19 cellular contexts compared by ENCODE assay signal in genomic region chr6:11976489-11976888, GRCh38. TPM values are rescaled to one million over a fixed set of nuclear protein-coding genes. Genes with fewer than 3 reads are reported as not detected.
DNase-seq lines count a peak whose midpoint lies in the region; ATAC-seq, FAIRE-seq and TF ChIP-seq lines count a peak whose summit lies in the region.
"Had no signal": no experiment of that assay in that cellular context is flagged by ENCODE, and none has a peak within 500 bp of the region (broad histone marks: within the 10 kb centered on the region; RNA-seq: fewer than 3 reads in every experiment).

No MANE protein-coding gene starts in this region.

- no peaks in the 10 kb centered on the region for H3K27me3 ChIP-seq in Loucy (ENCODE audit: insufficient read depth, low read length, poor library complexity, severe bottlenecking)
- no peaks in the 10 kb centered on the region for H3K27me3 ChIP-seq in K562 (ENCODE audit: control insufficient read depth in 2 of 2, insufficient read depth in 2 of 2, low read length in 2 of 2)
- H3K27me3 ChIP-seq in smooth muscle cell (ENCODE audit: low read depth): no peaks in the 10 kb centered on the region
- H3K27me3 ChIP-seq: dorsolateral prefrontal cortex had no signal

- H3K4me3 ChIP-seq in Loucy (ENCODE audit: low read length, poor library complexity, severe bottlenecking): no peak overlapping the region
- no peak overlapping the region for H3K4me3 ChIP-seq in K562
- no peak overlapping the region for H3K4me3 ChIP-seq in smooth muscle cell
- H3K4me3 ChIP-seq: dorsolateral prefrontal cortex had no signal

- H2AFZ ChIP-seq in Loucy (ENCODE audit: low read length) (peak overlapping the region; percentile 77), K562 (ENCODE audit: low read depth, low read length) (peak overlapping the region; percentile 77), smooth muscle cell (ENCODE audit: low read depth) (peak overlapping the region; percentile 31)

- WGBS in K562 (ENCODE audit: insufficient coverage, low coverage, missing lambda C conversion rate): 20% methylated on average over 1 of the region's 1 CpG
- WGBS in smooth muscle cell (ENCODE audit: low lambda C conversion rate): 100% methylated on average over 1 of the region's 1 CpG

- H3K79me2 ChIP-seq in Loucy (ENCODE audit: insufficient read depth, low read length) (no peaks in the 10 kb centered on the region), K562 (ENCODE audit: control insufficient read depth, insufficient read depth, low read length) (no peaks in the 10 kb centered on the region), smooth muscle cell (ENCODE audit: low read depth) (no peaks in the 10 kb centered on the region)

- peak; percentile 43 for ATAC-seq in K562
- ATAC-seq in HG03159 (IDR thresholded peaks at IDR 0.05; ENCODE audit: unreplicated experiment): no peak
- ATAC-seq: left cardiac atrium had no signal

- no peak for TF ChIP-seq RAD21 in K562 (CRISPR knock-in tag; conservative IDR thresholded peaks at IDR 0.05 in 1 of 2, IDR thresholded peaks at IDR 0.05 in 1 of 2)

- intact Hi-C loops in K562 (cut with micrococcal nuclease): loop anchor here (5.0 kb wide), 1 partner anchor 44 kb away; no protein-coding TSS in a partner anchor

- TF ChIP-seq CTCF in Loucy (conservative IDR thresholded peaks at IDR 0.05; ENCODE audit: low read length) (no peak), K562 (IDR thresholded peaks at IDR 0.05 in 2 of 3, conservative IDR thresholded peaks at IDR 0.05 in 1 of 3; ENCODE audit: insufficient read depth in 2 of 3, low read depth in 1 of 3, low read length in 3 of 3) (no peak), smooth muscle cell (IDR thresholded peaks at IDR 0.05; ENCODE audit: borderline replicate concordance, insufficient read depth, poor library complexity, severe bottlenecking) (no peak)

- no peak for FAIRE-seq in GM12891 (lab: Jason Lieb, UNC)
- no peak for FAIRE-seq in K562 (lab: Jason Lieb, UNC)
- FAIRE-seq: endothelial cell of umbilical vein, HTR-8/SVneo, small intestine had no signal

- no peak overlapping the region for H3K9ac ChIP-seq in Loucy (ENCODE audit: low read depth, low read length, poor library complexity, severe bottlenecking)
- H3K9ac ChIP-seq in K562 (ENCODE audit: insufficient read depth in 1 of 2, low read depth in 2 of 2, low read length in 2 of 2): no peak overlapping the region
- no peak overlapping the region for H3K9ac ChIP-seq in smooth muscle cell (ENCODE audit: low read depth)
- H3K9ac ChIP-seq: KMS-11 had no signal

- TF ChIP-seq POLR2A in GM12891 (IDR thresholded peaks at IDR 0.05; ENCODE audit: low read depth, low read length): no peak
- no peak for TF ChIP-seq POLR2A in K562 (conservative IDR thresholded peaks at IDR 0.05)

- H3K4me1 ChIP-seq in Loucy (ENCODE audit: insufficient read depth, low read length, poor library complexity, severe bottlenecking): peaks cover 29% of the 10 kb centered on the region
- H3K4me1 ChIP-seq in K562 (replicated peaks in 1 of 2; ENCODE audit: control insufficient read depth in 2 of 2, insufficient read depth in 2 of 2, low read length in 2 of 2): peaks cover 3 to 22% of the 10 kb centered on the region in 2 experiments; a peak in 4 of 5 replicates
- no peaks in the 10 kb centered on the region for H3K4me1 ChIP-seq in smooth muscle cell (ENCODE audit: low read depth)

- POLR2A ChIA-PET in K562 (lab: Yijun Ruan, JAX): interaction anchor here (0.5 to 1.2 kb wide), 2 partner anchors 26 to 128 kb away, joined by 3 read pairs; no protein-coding TSS in a partner anchor

- in situ Hi-C loops in K562 (cut with MboI): no loop called here

- no peaks in the 10 kb centered on the region for H3K9me3 ChIP-seq in Loucy (ENCODE audit: insufficient read depth, low read depth, low read length)
- H3K9me3 ChIP-seq in K562 (replicated peaks; ENCODE audit: control insufficient read depth, insufficient read depth, low read depth, low read length): peaks cover 3% of the 10 kb centered on the region; the same call in 1 of the 2 replicates
- no peaks in the 10 kb centered on the region for H3K9me3 ChIP-seq in smooth muscle cell (replicated peaks; ENCODE audit: low read depth)

- H3K4me2 ChIP-seq in Loucy (ENCODE audit: low read depth, low read length, poor library complexity, severe bottlenecking): no peak overlapping the region
- no peak overlapping the region for H3K4me2 ChIP-seq in K562 (ENCODE audit: insufficient read depth, low read length)
- H3K4me2 ChIP-seq in smooth muscle cell: no peak overlapping the region
- H3K4me2 ChIP-seq: KMS-11 had no signal

- H3K36me3 ChIP-seq in Loucy (ENCODE audit: insufficient read depth, low read length) (no peaks in the 10 kb centered on the region), K562 (ENCODE audit: control insufficient read depth, insufficient read depth, low read length) (no peaks in the 10 kb centered on the region), smooth muscle cell (ENCODE audit: low read depth) (no peaks in the 10 kb centered on the region)

- TF ChIP-seq EP300 in K562 (IDR thresholded peaks at IDR 0.05; ENCODE audit: low read length): no peak

- H3K27ac ChIP-seq in K562 (ENCODE audit: extremely low read depth, low read depth, low read length) (peak overlapping the region; percentile 7; the same call in 1 of the 3 replicates), smooth muscle cell (ENCODE audit: low read depth) (no peak overlapping the region)
- H3K27ac ChIP-seq: dorsolateral prefrontal cortex, KMS-11 had no signal

- DNase-seq in GM12891 (ENCODE audit: insufficient read length, low spot score): no peak
- DNase-seq in K562 (ENCODE audit: extremely low read depth in 1 of 4, low spot score in 3 of 4): no peak
- DNase-seq in smooth muscle cell (lab: John Stamatoyannopoulos, UW; ENCODE audit: unreplicated experiment): no peak
- DNase-seq in nucleus accumbens (lab: John Stamatoyannopoulos, UW): no peak
- no peak for DNase-seq in effector CD8-positive, alpha-beta T cell (lab: John Stamatoyannopoulos, UW)
- DNase-seq: CD8-positive, alpha-beta memory T cell; dorsolateral prefrontal cortex; left cardiac atrium; NCI-H1694 treated with DMSO at 0.1 percent for 48 hours; NCI-H526 treated with DMSO at 0.1 percent for 48 hours; retina; small intestine; stimulated activated naive CD4-positive, alpha-beta T cell; T-helper 1 cell had no signal

- H3K9me1 ChIP-seq in K562 (ENCODE audit: control insufficient read depth, insufficient read depth, low read length): no peaks in the 10 kb centered on the region

- no peaks in the 10 kb centered on the region for H4K20me1 ChIP-seq in Loucy (ENCODE audit: insufficient read depth, low read length, poor library complexity, severe bottlenecking)
- H4K20me1 ChIP-seq in K562 (replicated peaks; ENCODE audit: control insufficient read depth, insufficient read depth, low read length): no peaks in the 10 kb centered on the region
- no peaks in the 10 kb centered on the region for H4K20me1 ChIP-seq in smooth muscle cell (ENCODE audit: low read depth)

- H3F3A ChIP-seq in Loucy (ENCODE audit: low read depth): no peaks in the 10 kb centered on the region; the same call in 1 of the 2 replicates
- H3F3A ChIP-seq in smooth muscle cell (ENCODE audit: low read depth): no peaks in the 10 kb centered on the region

- CTCF ChIA-PET in K562 (lab: Yijun Ruan, JAX; ENCODE audit: low intra/inter-chr PET ratio): no interaction called here

- no TSS peak for BruUV-seq in K562 (replicated peaks; lab: Mats Ljungman, UMichigan)

- no peaks in the 10 kb centered on the region for H3K9me2 ChIP-seq in Loucy (replicated peaks; ENCODE audit: low read depth, low read length)

TF ChIP-seq in GM12891, 5 proteins besides CTCF, POLR2A, EP300 and RAD21:
- TF ChIP-seq SPI1 (IDR thresholded peaks at IDR 0.05; ENCODE audit: low read depth, low read length) (peak; percentile 47; the same call in 1 of the 2 replicates), PAX5 (IDR thresholded peaks at IDR 0.05; ENCODE audit: insufficient read depth, low read length, severe bottlenecking) (no peak)

TF ChIP-seq in K562, 482 proteins besides CTCF, POLR2A, EP300 and RAD21 (continues in another document):
- TF ChIP-seq DEAF1 (CRISPR knock-in tag; IDR thresholded peaks at IDR 0.05): no peak
- 0 out of 2 replicates have a peak, but pooled peaks have one; percentile 23 for TF ChIP-seq CXXC5 (CRISPR knock-in tag; IDR thresholded peaks at IDR 0.05)
- TF ChIP-seq DMBX1 (CRISPR knock-in tag; IDR thresholded peaks at IDR 0.05; ENCODE audit: borderline replicate concordance): peak; percentile 20; the same call in 1 of the 2 replicates

RNA-seq across cellular contexts. Expression of gene HIVEP1, which starts 35.6 kb away (rescaled TPM):
- polyA plus RNA-seq in GM12891 (2012; ENCODE audit: low read depth, missing spikeins): 13.9 TPM
- total RNA-seq in K562 (2011; cell fraction: chromatin; rRNA removed; ENCODE audit: low replicate concordance): 53.0 and 162 TPM in 2 replicates
- 38.2 and 56.5 TPM in 2 replicates for total RNA-seq in K562 (2011; cell fraction: nucleolus; rRNA removed)
- 82.4 and 142 TPM in 2 replicates for total RNA-seq in K562 (2011; cell fraction: nucleoplasm; rRNA removed)
- total RNA-seq in K562 (2014; rRNA removed): 19.3 and 21.7 TPM in 2 replicates
- 33.3 and 37.1 TPM in 2 replicates for total RNA-seq in K562 (2014; rRNA removed; fragmentation: Illumina TruSeq; extraction: Trizol)
- 29.3 and 30.4 TPM in 2 replicates for total RNA-seq in K562 (2015; rRNA removed; fragmentation: Illumina TruSeq; extraction: Trizol)
- total RNA-seq in K562 (2021): 25.8 and 28.8 TPM in 2 replicates
- polyA plus RNA-seq in K562 (2011; rRNA removed): 16.9 and 18.2 TPM in 2 replicates
- 19.3 and 22.5 TPM in 2 replicates for polyA plus RNA-seq in K562 (2011; cell fraction: cytosol; rRNA removed)
- polyA plus RNA-seq in K562 (2011; cell fraction: nucleus; rRNA removed): 35.9 and 42.5 TPM in 2 replicates
- polyA plus RNA-seq in K562 (2012): 11.0 and 12.9 TPM in 2 replicates
- 20.9 and 24.9 TPM in 2 replicates for polyA plus RNA-seq in K562 (2014; fragmentation: Illumina TruSeq; extraction: Trizol)
- polyA plus RNA-seq in K562 (2014; fragmentation: Nextera tagmentation; extraction: Ambion mirVana): 1 to 10 TPM; 6.0 to 6.2 TPM
- 14.6 and 18.4 TPM in 2 replicates for polyA plus RNA-seq in K562 (2014; rRNA removed)
- 64.9 and 75.2 TPM in 2 replicates for polyA minus RNA-seq in K562 (2011; rRNA and poly(A)+ RNA removed)
- 21.6 and 23.0 TPM in 2 replicates for polyA minus RNA-seq in K562 (2011; cell fraction: cytosol; rRNA and poly(A)+ RNA removed)
- 68.8 and 114 TPM in 2 replicates for polyA minus RNA-seq in K562 (2011; cell fraction: nucleus; rRNA and poly(A)+ RNA removed)
- total RNA-seq in smooth muscle cell: 51.9 and 58.8 TPM in 2 replicates
- 6.8 and 8.0 TPM in 2 replicates for polyA plus RNA-seq in smooth muscle cell
